Comparison of ENCODE assay signal across 18 cellular contexts in the genomic region with DNA sequence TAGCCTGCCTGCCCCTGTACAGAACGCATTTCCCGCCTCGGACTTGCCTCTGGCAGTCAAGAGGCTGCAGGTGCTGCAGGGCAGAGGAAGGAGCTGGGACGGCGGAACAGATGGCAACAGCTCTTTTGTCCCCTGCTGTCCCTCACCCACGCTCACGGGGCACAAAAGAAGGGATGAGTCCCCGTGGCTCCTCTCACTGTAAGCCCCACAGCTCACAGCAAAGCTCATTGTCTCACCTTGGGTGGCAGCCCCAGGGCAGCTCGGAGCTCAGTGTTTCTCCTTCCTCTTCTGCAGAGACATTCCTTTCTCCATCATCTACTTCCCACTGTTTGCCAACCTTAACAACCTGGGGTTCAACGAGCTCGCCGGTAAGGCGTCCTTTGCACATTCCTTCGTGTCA. TPM values are rescaled to one million over a fixed set of nuclear protein-coding genes. Genes with fewer than 3 reads are reported as not detected.
DNase-seq lines count a peak whose midpoint lies in the region; TF ChIP-seq lines count a peak whose summit lies in the region.
"Had no signal": no experiment of that assay in that cellular context is flagged by ENCODE, and none has a peak within 500 bp of the region (broad histone marks: within the 10 kb centered on the region; RNA-seq: fewer than 3 reads in every experiment).

No MANE protein-coding gene starts in this region.

- H3K36me3 ChIP-seq in BLaER1 = peaks cover 48% of the 10 kb centered on the region
- H3K36me3 ChIP-seq in WERI-Rb-1 = peaks cover 21% of the 10 kb centered on the region
- peaks cover 0 to 27% of the 10 kb centered on the region in 2 donors for H3K36me3 ChIP-seq in adrenal gland (replicated peaks in 1 of 2)
- H3K36me3 ChIP-seq: ovary had no signal

- DNase-seq in COLO668 (lab: John Stamatoyannopoulos, UW; ENCODE audit: unreplicated experiment) (peak; percentile 27), WERI-Rb-1 (peak; percentile 53), mesenteric fat pad (ENCODE audit: low spot score) (peak; percentile 64), ureter (ENCODE audit: low spot score) (no peak), adrenal gland (no peak), GM13977 (ENCODE audit: low spot score) (no peak)
- DNase-seq: activated CD4-positive, CD25-positive, alpha-beta regulatory T cell; activated CD8-positive, alpha-beta memory T cell treated with anti-CD3 and anti-CD28 coated beads, Interleukin-2, amount 10 ng/mL, durations not matched to agents 7 days and 5 days; activated naive CD8-positive, alpha-beta T cell treated with anti-CD3 and anti-CD28 coated beads, Interleukin-2, amount 50 U/mL, for 24 hours; activated T-cell treated with anti-CD3 and anti-CD28 coated beads, Interleukin-2, amount 50 U/mL, for 48 hours; hypothalamus; immature natural killer cell; SIG-M5 had no signal

- H3K4me2 ChIP-seq in BLaER1 = no peak overlapping the region

- no peak for TF ChIP-seq POLR2A in adrenal gland (IDR thresholded peaks at IDR 0.05)

- TF ChIP-seq CTCF in WERI-Rb-1 (IDR thresholded peaks at IDR 0.05; ENCODE audit: low read depth, low read length) (no peak), adrenal gland (IDR thresholded peaks at IDR 0.05) (no peak), GM13977 (IDR thresholded peaks at IDR 0.05; ENCODE audit: extremely low read depth, insufficient read depth, missing control alignments) (no peak)

- H4K20me1 ChIP-seq in BLaER1 = no peaks in the 10 kb centered on the region

- in situ Hi-C loops in GM13977 (cut with MboI; ENCODE audit: low pct_unique_long_range_greater_than_20kb, low sequenced_read_pairs, unreplicated experiment) = no loop called here

- peak overlapping the region; percentile 22; the same call in 1 of the 2 replicates for H3K27ac ChIP-seq in BLaER1
- H3K27ac ChIP-seq in WERI-Rb-1 = peak overlapping the region; percentile 37
- H3K27ac ChIP-seq in adrenal gland = no peak overlapping the region
- H3K27ac ChIP-seq: ovary had no signal

- peaks cover 13% of the 10 kb centered on the region; the same call in 1 of the 2 replicates for H3K4me1 ChIP-seq in BLaER1
- H3K4me1 ChIP-seq in adrenal gland (replicated peaks in 1 of 2) = no peaks in the 10 kb centered on the region
- H3K4me1 ChIP-seq: right atrium auricular region had no signal

- no peak overlapping the region for H3K9ac ChIP-seq in BLaER1

- H3K4me3 ChIP-seq in BLaER1 (no peak overlapping the region), WERI-Rb-1 (ENCODE audit: low read depth, low read length) (no peak overlapping the region), adrenal gland (no peak overlapping the region)
- H3K4me3 ChIP-seq: ovary, right atrium auricular region had no signal

- intact Hi-C loops in adrenal gland (cut with DNase I) = no loop called here

- H3K27me3 ChIP-seq in BLaER1 (no peaks in the 10 kb centered on the region), WERI-Rb-1 (ENCODE audit: insufficient read depth, low read depth, severe bottlenecking) (no peaks in the 10 kb centered on the region), adrenal gland (no peaks in the 10 kb centered on the region)
- H3K27me3 ChIP-seq: ovary, right atrium auricular region had no signal

- 80 to 91% (median 86%) methylated on average over 12 to 14 of the region's 14 CpGs for WGBS in adrenal gland, 4 donors

- H3K9me3 ChIP-seq in BLaER1 = no peaks in the 10 kb centered on the region
- no peaks in the 10 kb centered on the region for H3K9me3 ChIP-seq in WERI-Rb-1 (ENCODE audit: severe bottlenecking)
- H3K9me3 ChIP-seq in adrenal gland (replicated peaks in 1 of 3) = no peaks in the 10 kb centered on the region
- H3K9me3 ChIP-seq: ovary, right atrium auricular region had no signal

RNA-seq across cellular contexts. Expression of gene SLC25A18, which starts 24.3 kb away (rescaled TPM):
- total RNA-seq in mesenteric fat pad (8.4 TPM), ureter (0.78 TPM), adrenal gland (1 to 10 TPM in 4 of 8 donors, under 1 TPM in 3, not detected in 1; 0.23 to 3.1 (median 1.4) TPM)
- 1 to 10 TPM in 2 of 3 donors, under 1 TPM in 1; 0.16 to 2.5 (median 2.3) TPM for polyA plus RNA-seq in adrenal gland
- total RNA-seq: activated CD8-positive, alpha-beta memory T cell treated with anti-CD3 and anti-CD28 coated beads, Interleukin-2, amount 10 ng/mL, durations not matched to agents 7 days and 5 days; mononuclear cell; natural killer cell treated with Interleukin-12 subunit alpha and Interleukin-12 subunit beta and Interleukin-15 and Interleukin-18, amount 100 ng/mL, for 72 hours had no signal

RNA-seq across cellular contexts. Expression of gene ATP6V1E1, which starts 40.9 kb away (rescaled TPM):
- total RNA-seq in mesenteric fat pad (122 TPM), ureter (117 TPM), adrenal gland (100 to 1,000 TPM; 137 to 245 (median 184) TPM)
- polyA plus RNA-seq in adrenal gland = 100 to 1,000 TPM in 1 of 3 donors, 10 to 100 TPM in 2; 88.1 to 388 (median 91.5) TPM

RNA-seq across cellular contexts. Expression of gene BCL2L13, which starts 50.9 kb away (rescaled TPM):
- total RNA-seq in mesenteric fat pad (63.3 TPM), ureter (52.3 TPM), adrenal gland (100 to 1,000 TPM in 4 of 8 donors, 10 to 100 TPM in 4; 64.7 to 142 (median 100) TPM)
- 10 to 100 TPM; 30.9 to 81.4 (median 39.1) TPM for polyA plus RNA-seq in adrenal gland

Comparison
In these comparisons a context has a peak if more than half of its experiments do, and no peak if none do; other contexts are left out.
1. H3K27ac ChIP-seq: peak in BLaER1 (single experiment) and WERI-Rb-1 (single experiment); none in adrenal gland (0 of 5).
2. DNase-seq: peak in COLO668 (single experiment), WERI-Rb-1 (single experiment) and mesenteric fat pad (single experiment); none in ureter (single experiment), adrenal gland (0 of 7) and GM13977 (single experiment).